ENCODE assay signal across 1 cellular context in the genomic region with DNA sequence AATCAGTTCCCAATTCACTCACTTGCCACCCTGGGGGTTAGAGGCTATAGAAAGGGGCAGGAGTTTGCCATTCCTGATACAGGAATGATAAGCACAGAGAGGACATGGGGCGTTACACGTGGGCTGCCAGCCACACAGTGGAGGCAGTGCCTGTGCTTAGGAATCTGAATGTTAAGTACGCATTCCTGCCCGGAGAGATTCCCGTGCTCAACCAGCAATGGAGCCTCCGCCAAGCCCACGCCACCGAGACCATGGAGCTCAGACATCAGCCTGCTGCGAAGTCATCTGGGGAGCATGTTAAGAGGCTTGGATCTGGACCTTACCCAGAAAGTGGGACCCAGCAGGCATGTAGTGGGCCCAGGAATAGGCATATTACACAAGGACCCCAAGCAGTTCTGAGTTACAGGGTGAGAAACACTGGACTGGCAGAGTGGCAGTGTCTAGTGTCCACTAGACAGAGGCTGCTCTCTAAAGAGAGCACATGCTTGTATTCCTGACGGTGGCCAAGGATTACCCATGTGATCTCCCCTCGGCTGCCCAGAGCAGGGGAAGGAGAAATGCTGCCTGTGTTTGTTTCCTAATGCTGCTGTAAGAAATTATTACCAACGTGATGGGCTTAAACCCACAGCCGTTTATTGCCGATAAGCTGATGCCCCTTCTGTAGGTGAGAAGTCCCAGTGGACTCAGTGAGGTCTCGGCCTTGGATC.
TF ChIP-seq lines count a peak whose summit lies in the region.

No MANE protein-coding gene starts in this region.

TF ChIP-seq in GM12878, 131 proteins besides CTCF, POLR2A, EP300 and RAD21:
- TF ChIP-seq NFXL1 (IDR thresholded peaks at IDR 0.05; ENCODE audit: borderline replicate concordance) (0 out of 2 replicates have a peak, but pooled peaks have one; percentile 26), CREB1 (IDR thresholded peaks at IDR 0.05; ENCODE audit: low read depth) (no peak)
TF ChIP-seq in GM12878: peak in this region for 1.
